Comparison of ENCODE assay signal across 1 cellular context in the genomic region with DNA sequence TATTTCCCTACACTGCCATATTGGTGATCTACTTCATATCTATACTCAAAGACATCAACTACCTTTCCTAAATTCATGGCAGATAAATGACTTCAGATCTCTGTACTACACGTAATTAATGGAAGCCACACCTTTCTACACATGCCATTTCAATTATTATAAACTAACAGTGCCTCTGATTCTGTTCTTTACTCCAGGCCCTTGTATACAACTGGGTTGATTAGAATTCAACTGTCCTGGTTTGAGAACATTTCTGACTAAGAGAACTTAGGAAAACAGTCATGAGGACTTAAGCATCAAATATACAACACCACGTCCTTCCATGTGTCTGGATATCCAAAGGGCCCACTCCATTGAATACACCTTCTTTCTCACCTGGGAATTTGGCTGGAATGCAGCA.
TF ChIP-seq lines count a peak whose summit lies in the region.

No MANE protein-coding gene starts in this region.

TF ChIP-seq in neural cell, 6 proteins besides CTCF, POLR2A, EP300 and RAD21 (continued from another document):
- TF ChIP-seq EZH2 (IDR thresholded peaks at IDR 0.05; ENCODE audit: borderline replicate concordance, insufficient read depth, low read length, poor library complexity, severe bottlenecking), result no peak
- TF ChIP-seq, protein P1, sequence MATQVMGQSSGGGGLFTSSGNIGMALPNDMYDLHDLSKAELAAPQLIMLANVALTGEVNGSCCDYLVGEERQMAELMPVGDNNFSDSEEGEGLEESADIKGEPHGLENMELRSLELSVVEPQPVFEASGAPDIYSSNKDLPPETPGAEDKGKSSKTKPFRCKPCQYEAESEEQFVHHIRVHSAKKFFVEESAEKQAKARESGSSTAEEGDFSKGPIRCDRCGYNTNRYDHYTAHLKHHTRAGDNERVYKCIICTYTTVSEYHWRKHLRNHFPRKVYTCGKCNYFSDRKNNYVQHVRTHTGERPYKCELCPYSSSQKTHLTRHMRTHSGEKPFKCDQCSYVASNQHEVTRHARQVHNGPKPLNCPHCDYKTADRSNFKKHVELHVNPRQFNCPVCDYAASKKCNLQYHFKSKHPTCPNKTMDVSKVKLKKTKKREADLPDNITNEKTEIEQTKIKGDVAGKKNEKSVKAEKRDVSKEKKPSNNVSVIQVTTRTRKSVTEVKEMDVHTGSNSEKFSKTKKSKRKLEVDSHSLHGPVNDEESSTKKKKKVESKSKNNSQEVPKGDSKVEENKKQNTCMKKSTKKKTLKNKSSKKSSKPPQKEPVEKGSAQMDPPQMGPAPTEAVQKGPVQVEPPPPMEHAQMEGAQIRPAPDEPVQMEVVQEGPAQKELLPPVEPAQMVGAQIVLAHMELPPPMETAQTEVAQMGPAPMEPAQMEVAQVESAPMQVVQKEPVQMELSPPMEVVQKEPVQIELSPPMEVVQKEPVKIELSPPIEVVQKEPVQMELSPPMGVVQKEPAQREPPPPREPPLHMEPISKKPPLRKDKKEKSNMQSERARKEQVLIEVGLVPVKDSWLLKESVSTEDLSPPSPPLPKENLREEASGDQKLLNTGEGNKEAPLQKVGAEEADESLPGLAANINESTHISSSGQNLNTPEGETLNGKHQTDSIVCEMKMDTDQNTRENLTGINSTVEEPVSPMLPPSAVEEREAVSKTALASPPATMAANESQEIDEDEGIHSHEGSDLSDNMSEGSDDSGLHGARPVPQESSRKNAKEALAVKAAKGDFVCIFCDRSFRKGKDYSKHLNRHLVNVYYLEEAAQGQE (IDR thresholded peaks at IDR 0.05; ENCODE audit: borderline replicate concordance), result no peak
- TF ChIP-seq MXI1 (conservative IDR thresholded peaks at IDR 0.05; ENCODE audit: poor library complexity, severe bottlenecking), result no peak
- no peak for TF ChIP-seq SMC3 (conservative IDR thresholded peaks at IDR 0.05; ENCODE audit: poor library complexity)
- TF ChIP-seq POLR2AphosphoS5 (IDR thresholded peaks at IDR 0.05), result no peak
